Comparison of ENCODE assay signal across 13 cellular contexts in the genomic region with DNA sequence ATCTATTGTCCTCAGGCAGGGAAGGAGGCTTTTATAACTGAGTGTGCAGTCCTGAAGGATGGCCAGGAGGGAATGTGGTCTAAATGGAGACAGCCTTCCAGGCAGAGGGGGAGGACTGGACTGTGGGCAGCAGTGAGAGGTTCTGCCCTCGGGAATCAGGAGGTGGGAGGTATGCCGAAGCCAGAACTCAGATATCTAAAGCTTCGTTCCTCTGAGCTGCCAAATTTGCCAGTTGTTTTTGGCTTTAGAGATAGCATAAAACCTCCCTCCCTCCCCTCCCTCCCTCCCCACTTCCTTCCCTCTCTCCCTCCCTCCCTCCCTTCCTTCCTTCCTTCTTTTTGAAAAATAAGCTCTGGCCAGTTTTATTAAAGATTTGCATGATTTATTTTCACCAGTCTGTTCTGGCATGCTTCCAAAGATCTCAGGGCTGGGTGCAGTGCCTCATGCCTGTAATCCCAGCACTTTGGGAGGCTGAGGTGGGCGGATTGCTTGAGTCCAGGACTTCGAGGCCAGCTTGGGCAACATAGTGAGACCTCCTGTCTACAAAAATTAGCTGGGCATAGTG. TPM values are rescaled to one million over a fixed set of nuclear protein-coding genes. Genes with fewer than 3 reads are reported as not detected.
A peak's percentile ranks its signal among the peaks of the same experiment; 100 is the strongest.
DNase-seq lines count a peak whose midpoint lies in the region; ATAC-seq, FAIRE-seq and TF ChIP-seq lines count a peak whose summit lies in the region.
"Had no signal": no experiment of that assay in that cellular context is flagged by ENCODE, and none has a peak within 500 bp of the region (broad histone marks: within the 10 kb centered on the region; RNA-seq: fewer than 3 reads in every experiment).

No MANE protein-coding gene starts in this region.

- H3K27ac ChIP-seq in right atrium auricular region (peak overlapping the region; percentile 77), skin epidermis (peak overlapping the region in 12 of 21 experiments; percentile 21 to 89 (median 75))

- FAIRE-seq in HTR-8/SVneo (lab: Jason Lieb, UNC) = no peak

- H3K4me1 ChIP-seq in right atrium auricular region = peaks cover 0 to 35% of the 10 kb centered on the region in 2 donors

- no peaks in the 10 kb centered on the region for H3K27me3 ChIP-seq in right atrium auricular region

- DNase-seq in HTR-8/SVneo (ENCODE audit: insufficient read length, low spot score) (peak; percentile 10), astrocyte of the hippocampus (ENCODE audit: low read depth, low spot score) (peak; percentile 63), right atrium auricular region (ENCODE audit: low spot score) (no peak), DMS53 (lab: John Stamatoyannopoulos, UW) (no peak)
- DNase-seq: amniotic stem cell, DMS 273 treated with DMSO at 0.1 percent for 48 hours, glutamatergic neuron had no signal

- no peaks in the 10 kb centered on the region for H3K9me3 ChIP-seq in right atrium auricular region

- ATAC-seq in HG03025 (IDR thresholded peaks at IDR 0.05; ENCODE audit: low FRiP score, unreplicated experiment) (no peak), GM18498 (IDR thresholded peaks at IDR 0.05; ENCODE audit: unreplicated experiment) (no peak), HG02798 (IDR thresholded peaks at IDR 0.05; ENCODE audit: poor library complexity, unreplicated experiment) (no peak)

- H3K4me3 ChIP-seq in right atrium auricular region (peak overlapping the region; percentile 45 to 57), skin epidermis (peak overlapping the region in 2 of 7 experiments; percentile 33 to 41)

- no peak for TF ChIP-seq CTCF in right atrium auricular region (IDR thresholded peaks at IDR 0.05)

- no peaks in the 10 kb centered on the region for H3K36me3 ChIP-seq in right atrium auricular region

RNA-seq across cellular contexts. Expression of gene MEDAG, which starts 2.4 kb away (rescaled TPM):
- 10 to 100 TPM; 37.4 to 42.4 TPM for total RNA-seq in right atrium auricular region
- total RNA-seq: activated CD8-positive, alpha-beta memory T cell treated with anti-CD3 and anti-CD28 coated beads for 36 hours; NCI-H460 had no signal

RNA-seq across cellular contexts. Expression of gene TEX26, which starts 24.0 kb away (rescaled TPM):
- not detected for total RNA-seq in right atrium auricular region
- total RNA-seq: activated CD8-positive, alpha-beta memory T cell treated with anti-CD3 and anti-CD28 coated beads for 36 hours; NCI-H460 had no signal

Comparison
In these comparisons a context has a peak if more than half of its experiments do, and no peak if none do; other contexts are left out.
1. DNase-seq: peak in HTR-8/SVneo (single experiment) and astrocyte of the hippocampus (single experiment); none in right atrium auricular region (single experiment) and DMS53 (single experiment).